Comparison of ENCODE assay signal across 10 cellular contexts in genomic region chr6:123393333-123393732, GRCh38.
A peak's percentile ranks its signal among the peaks of the same experiment; 100 is the strongest.
DNase-seq lines count a peak whose midpoint lies in the region; ATAC-seq and TF ChIP-seq lines count a peak whose summit lies in the region.
"Had no signal": no experiment of that assay in that cellular context is flagged by ENCODE, and none has a peak within 500 bp of the region (broad histone marks: within the 10 kb centered on the region; RNA-seq: fewer than 3 reads in every experiment).

No MANE protein-coding gene starts in this region.

- ATAC-seq in GM19324 (IDR thresholded peaks at IDR 0.05; ENCODE audit: low FRiP score, unreplicated experiment) (no peak), HG02981 (IDR thresholded peaks at IDR 0.05; ENCODE audit: unreplicated experiment) (no peak)

- DNase-seq in NOMO-1 treated with DMSO at 0.1 percent for 48 hours (lab: John Stamatoyannopoulos, UW; ENCODE audit: unreplicated experiment) (peak; percentile 21), NOMO-1 treated with dmso at 0.1 percent for 144 hours (lab: John Stamatoyannopoulos, UW; ENCODE audit: unreplicated experiment) (no peak), NCI-H2227 (lab: John Stamatoyannopoulos, UW; ENCODE audit: unreplicated experiment) (peak; percentile 48), choroid plexus epithelial cell (ENCODE audit: low read depth) (peak; percentile 34), stromal cell of bone marrow (ENCODE audit: low read depth) (peak; percentile 7), amygdala (lab: John Stamatoyannopoulos, UW) (no peak)
- DNase-seq: spleen had no signal

- peak; percentile 48 for TF ChIP-seq CTCF in choroid plexus epithelial cell (conservative IDR thresholded peaks at IDR 0.05; ENCODE audit: low read depth, low read length)

- no peak overlapping the region for H3K4me3 ChIP-seq in choroid plexus epithelial cell (ENCODE audit: low read depth, low read length)
- H3K4me3 ChIP-seq: HAP-1, spleen had no signal

Comparison
In these comparisons a context has a peak if more than half of its experiments do, and no peak if none do; other contexts are left out.
1. DNase-seq: peak in NOMO-1 treated with DMSO at 0.1 percent for 48 hours (single experiment), NCI-H2227 (single experiment), choroid plexus epithelial cell (single experiment) and stromal cell of bone marrow (single experiment); none in NOMO-1 treated with dmso at 0.1 percent for 144 hours (single experiment) and amygdala (0 of 56).